8 cellular contexts compared by ENCODE assay signal in the genomic region with DNA sequence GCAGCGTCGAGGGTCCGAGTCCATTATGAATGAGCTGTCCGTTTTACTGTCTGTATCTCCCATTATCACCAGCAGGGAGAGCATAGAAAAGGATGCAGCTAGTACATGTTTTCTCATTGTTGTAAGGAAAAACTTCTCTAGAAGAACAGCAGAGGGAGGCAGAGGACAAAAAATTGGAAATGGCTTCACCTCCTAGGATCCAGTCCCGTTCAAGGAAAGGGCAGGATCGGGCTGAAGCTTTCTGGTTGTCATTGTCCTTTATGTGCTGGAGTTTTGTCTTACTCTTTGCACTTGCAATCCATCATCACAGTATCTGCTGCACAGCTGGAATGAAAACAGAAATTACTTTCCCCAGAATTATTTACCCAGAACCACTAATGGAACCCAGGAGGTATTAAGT. TPM values are rescaled to one million over a fixed set of nuclear protein-coding genes. Genes with fewer than 3 reads are reported as not detected.
DNase-seq lines count a peak whose midpoint lies in the region; ATAC-seq, FAIRE-seq and TF ChIP-seq lines count a peak whose summit lies in the region.

No MANE protein-coding gene starts in this region.

- DNase-seq in GF-D8 (lab: John Stamatoyannopoulos, UW) = peak; percentile 29
- DNase-seq in NCI-H2227 (lab: John Stamatoyannopoulos, UW; ENCODE audit: unreplicated experiment) = peak; percentile 79
- peak; percentile 64 for DNase-seq in foreskin melanocyte
- peak in 3 of 6 donors; percentile 16 to 41 (median 25) for DNase-seq in pancreas
- no peak for DNase-seq in activated T-helper 2 cell treated with anti-CD3 and anti-CD28 coated beads, Interferon-gamma antibody, Interleukin-2, Interleukin-4, amounts not matched to agents 10 μg/mL and 5 μg/mL and 100 μg/mL, durations not matched to agents 14 hours and 24 hours and 36 hours (ENCODE audit: low spot score)

- peaks cover 2% of the 10 kb centered on the region for H3K27me3 Mint-ChIP-seq in activated T-helper 2 cell treated with anti-CD3 and anti-CD28 coated beads, Interferon-gamma antibody, Interleukin-2, Interleukin-4, amounts not matched to agents 10 μg/mL and 5 μg/mL and 100 μg/mL, durations not matched to agents 14 hours and 24 hours and 36 hours (ENCODE audit: low read depth)

- intact Hi-C loops in pancreas (cut with DNase I) = no loop called here
- intact Hi-C loops in activated T-helper 2 cell treated with anti-CD3 and anti-CD28 coated beads, Interferon-gamma antibody, Interleukin-2, Interleukin-4, amounts not matched to agents 10 μg/mL and 5 μg/mL and 100 μg/mL, durations not matched to agents 14 hours and 24 hours and 36 hours (cut with micrococcal nuclease) = loop anchor here (2.0 to 10.0 kb wide), 4 partner anchors 68 to 584 kb away; a partner anchor contains a TSS

- peak; percentile 72 for TF ChIP-seq CTCF in 22Rv1 (IDR thresholded peaks at IDR 0.05)
- TF ChIP-seq CTCF in WI38 (IDR thresholded peaks at IDR 0.05; ENCODE audit: low read depth, low read length) = peak; percentile 48
- TF ChIP-seq CTCF in pancreas (IDR thresholded peaks at IDR 0.05) = peak; percentile 27 to 75 (median 63)

- H3K4me1 ChIP-seq in pancreas = no peaks in the 10 kb centered on the region

- FAIRE-seq in pancreas (lab: Jason Lieb, UNC) = peak; percentile 98

- 0 to 1% methylated on average over 6 of the region's 6 CpGs for WGBS in pancreas, 2 donors

- H3K27ac ChIP-seq in 22Rv1 = no peak overlapping the region
- H3K27ac ChIP-seq in pancreas = no peak overlapping the region

- H3K9me3 ChIP-seq in pancreas = no peaks in the 10 kb centered on the region

- no peak overlapping the region for H3K4me3 Mint-ChIP-seq in activated T-helper 2 cell treated with anti-CD3 and anti-CD28 coated beads, Interferon-gamma antibody, Interleukin-2, Interleukin-4, amounts not matched to agents 10 μg/mL and 5 μg/mL and 100 μg/mL, durations not matched to agents 14 hours and 24 hours and 36 hours (ENCODE audit: low read depth)

- no peak overlapping the region for H3K4me3 ChIP-seq in WI38 (ENCODE audit: low read depth, low read length)
- H3K4me3 ChIP-seq in pancreas = no peak overlapping the region

- H3K9me3 Mint-ChIP-seq in activated T-helper 2 cell treated with anti-CD3 and anti-CD28 coated beads, Interferon-gamma antibody, Interleukin-2, Interleukin-4, amounts not matched to agents 10 μg/mL and 5 μg/mL and 100 μg/mL, durations not matched to agents 14 hours and 24 hours and 36 hours = no peaks in the 10 kb centered on the region

- no peaks in the 10 kb centered on the region for H3K36me3 Mint-ChIP-seq in activated T-helper 2 cell treated with anti-CD3 and anti-CD28 coated beads, Interferon-gamma antibody, Interleukin-2, Interleukin-4, amounts not matched to agents 10 μg/mL and 5 μg/mL and 100 μg/mL, durations not matched to agents 14 hours and 24 hours and 36 hours (ENCODE audit: low read depth)

- ATAC-seq in HG03095 (IDR thresholded peaks at IDR 0.05; ENCODE audit: unreplicated experiment) (peak; percentile 73), pancreas (peak; percentile 73 to 98 (median 93))

- H3K27me3 ChIP-seq in pancreas = peaks cover 0 to 16% (median 6%) of the 10 kb centered on the region in 4 donors

- H3K4me1 Mint-ChIP-seq in activated T-helper 2 cell treated with anti-CD3 and anti-CD28 coated beads, Interferon-gamma antibody, Interleukin-2, Interleukin-4, amounts not matched to agents 10 μg/mL and 5 μg/mL and 100 μg/mL, durations not matched to agents 14 hours and 24 hours and 36 hours (ENCODE audit: low read depth) = peaks cover 9% of the 10 kb centered on the region

- no peaks in the 10 kb centered on the region for H3K36me3 ChIP-seq in pancreas

- H3K27ac Mint-ChIP-seq in activated T-helper 2 cell treated with anti-CD3 and anti-CD28 coated beads, Interferon-gamma antibody, Interleukin-2, Interleukin-4, amounts not matched to agents 10 μg/mL and 5 μg/mL and 100 μg/mL, durations not matched to agents 14 hours and 24 hours and 36 hours = no peak overlapping the region

RNA-seq across cellular contexts. Expression of a gene that starts 14.7 kb away (rescaled TPM):
- total RNA-seq in pancreas = not detected
- polyA plus RNA-seq in pancreas = not detected
- total RNA-seq in activated T-helper 2 cell treated with anti-CD3 and anti-CD28 coated beads, Interferon-gamma antibody, Interleukin-2, Interleukin-4, amounts not matched to agents 10 μg/mL and 5 μg/mL and 100 μg/mL, durations not matched to agents 14 hours and 24 hours and 36 hours = not detected in 2 replicates
